In the genomic region with DNA sequence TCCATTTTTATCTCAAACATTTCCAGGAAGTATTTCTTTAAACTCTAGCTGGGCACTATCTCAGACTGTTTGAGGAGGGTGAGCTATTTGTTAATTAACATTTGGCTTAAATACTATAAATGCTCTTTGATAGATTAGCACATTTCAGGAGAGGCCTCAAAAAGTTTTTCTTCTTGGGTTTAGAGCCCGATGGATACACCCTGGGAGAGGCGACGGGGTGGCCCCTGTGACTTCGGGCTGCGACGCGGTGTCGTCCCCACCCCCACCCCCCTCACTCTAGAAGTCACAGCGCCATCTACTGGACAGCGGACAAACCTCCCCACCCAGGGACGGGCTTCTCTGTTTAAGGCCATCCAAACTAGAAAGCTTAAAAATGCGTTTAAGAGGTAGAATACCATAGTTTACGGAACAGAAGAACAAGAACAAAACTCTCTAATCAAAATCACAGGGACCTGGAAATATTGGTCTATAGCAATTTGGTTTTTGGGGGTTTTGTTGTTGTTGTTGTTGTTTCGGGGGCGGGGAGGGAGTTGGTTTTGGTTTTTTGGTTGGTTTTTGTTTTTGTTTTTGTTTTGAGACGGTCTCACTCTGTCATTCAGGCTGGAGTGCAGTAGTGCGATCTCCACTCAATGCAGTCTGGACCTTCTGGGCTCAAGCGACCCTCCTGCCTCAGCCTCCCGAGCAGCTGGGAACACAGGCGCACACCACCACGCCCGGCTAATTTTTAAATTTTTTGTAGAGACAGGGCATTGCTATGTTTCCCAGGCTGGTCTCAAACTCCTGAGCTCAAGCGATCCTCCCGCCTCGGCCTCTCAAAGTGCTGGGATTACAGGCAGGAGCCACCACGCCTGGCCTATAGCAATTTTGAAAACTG, we compare ENCODE assay signal across 8 cellular contexts.
A peak's percentile ranks its signal among the peaks of the same experiment; 100 is the strongest.
DNase-seq lines count a peak whose midpoint lies in the region; ATAC-seq and TF ChIP-seq lines count a peak whose summit lies in the region.

No MANE protein-coding gene starts in this region.

- H3K27me3 Mint-ChIP-seq in stimulated activated naive B cell treated with anti-CD40 and anti-IgM and Interleukin-4, amounts not matched to agents 10 μg/mL and 1 μg/mL and 100 μg/mL, for 72 hours, result peaks cover 53 to 58% of the 10 kb centered on the region in 2 donors

- H3K4me3 ChIP-seq in mucosa of descending colon, result no peak overlapping the region

- H3K4me1 ChIP-seq in mucosa of descending colon (ENCODE audit: low read depth), result no peaks in the 10 kb centered on the region

- no peak overlapping the region for H3K4me3 Mint-ChIP-seq in stimulated activated naive B cell treated with anti-CD40 and anti-IgM and Interleukin-4, amounts not matched to agents 10 μg/mL and 1 μg/mL and 100 μg/mL, for 72 hours

- peak; percentile 43 for TF ChIP-seq CTCF in mucosa of descending colon (IDR thresholded peaks at IDR 0.05)

- peaks cover 7 to 12% of the 10 kb centered on the region in 2 donors for H3K4me1 Mint-ChIP-seq in stimulated activated naive B cell treated with anti-CD40 and anti-IgM and Interleukin-4, amounts not matched to agents 10 μg/mL and 1 μg/mL and 100 μg/mL, for 72 hours

- H3K27ac Mint-ChIP-seq in stimulated activated naive B cell treated with anti-CD40 and anti-IgM and Interleukin-4, amounts not matched to agents 10 μg/mL and 1 μg/mL and 100 μg/mL, for 72 hours, result no peak overlapping the region

- peak; percentile 23 for DNase-seq in SKM-1 treated with dmso at 0.1 percent for 144 hours (lab: John Stamatoyannopoulos, UW; ENCODE audit: unreplicated experiment)
- DNase-seq in SKM-1 (lab: John Stamatoyannopoulos, UW; ENCODE audit: unreplicated experiment), result no peak
- peak; percentile 61 for DNase-seq in NCI-H1694 (lab: John Stamatoyannopoulos, UW)
- DNase-seq in activated CD4-positive, alpha-beta T cell treated with anti-CD3 and anti-CD28 coated beads, Interleukin-2, amount 50 U/mL, for 1 hour, result peak; percentile 29
- DNase-seq in epidermal melanocyte (ENCODE audit: insufficient read length, low spot score), result peak; percentile 89
- peak in 2 of 3 donors; percentile 53 to 71 for DNase-seq in mucosa of descending colon
- peak; percentile 13 for DNase-seq in stimulated activated naive B cell treated with anti-CD40 and anti-IgM and Interleukin-4, amounts not matched to agents 10 μg/mL and 1 μg/mL and 100 μg/mL, for 72 hours
- no peak for DNase-seq in amniotic stem cell (lab: John Stamatoyannopoulos, UW)

- ATAC-seq in mucosa of descending colon, result peak; percentile 71
- peak; percentile 73 to 78 for ATAC-seq in stimulated activated naive B cell treated with anti-CD40 and anti-IgM and Interleukin-4, amounts not matched to agents 10 μg/mL and 1 μg/mL and 100 μg/mL, for 72 hours (replicated peaks)

- H3K36me3 Mint-ChIP-seq in stimulated activated naive B cell treated with anti-CD40 and anti-IgM and Interleukin-4, amounts not matched to agents 10 μg/mL and 1 μg/mL and 100 μg/mL, for 72 hours, result no peaks in the 10 kb centered on the region

- H3K9me3 ChIP-seq in mucosa of descending colon, result no peaks in the 10 kb centered on the region

- no peaks in the 10 kb centered on the region for H3K9me3 Mint-ChIP-seq in stimulated activated naive B cell treated with anti-CD40 and anti-IgM and Interleukin-4, amounts not matched to agents 10 μg/mL and 1 μg/mL and 100 μg/mL, for 72 hours

- intact Hi-C loops in mucosa of descending colon (cut with DNase I, micrococcal nuclease), result loop anchor here (5.0 kb wide), 2 partner anchors 496 to 501 kb away; a partner anchor contains a TSS

- no peaks in the 10 kb centered on the region for H3K36me3 ChIP-seq in mucosa of descending colon (ENCODE audit: low read depth)

Comparison
In these comparisons a context has a peak if more than half of its experiments do, and no peak if none do; other contexts are left out.
1. DNase-seq: peak in SKM-1 treated with dmso at 0.1 percent for 144 hours (single experiment), NCI-H1694 (single experiment), activated CD4-positive, alpha-beta T cell treated with anti-CD3 and anti-CD28 coated beads, Interleukin-2, amount 50 U/mL, for 1 hour (single experiment), epidermal melanocyte (single experiment), mucosa of descending colon (2 of 3) and stimulated activated naive B cell treated with anti-CD40 and anti-IgM and Interleukin-4, amounts not matched to agents 10 μg/mL and 1 μg/mL and 100 μg/mL, for 72 hours (single experiment); none in SKM-1 (single experiment) and amniotic stem cell (single experiment).